2 cellular contexts compared by ENCODE assay signal in the genomic region with DNA sequence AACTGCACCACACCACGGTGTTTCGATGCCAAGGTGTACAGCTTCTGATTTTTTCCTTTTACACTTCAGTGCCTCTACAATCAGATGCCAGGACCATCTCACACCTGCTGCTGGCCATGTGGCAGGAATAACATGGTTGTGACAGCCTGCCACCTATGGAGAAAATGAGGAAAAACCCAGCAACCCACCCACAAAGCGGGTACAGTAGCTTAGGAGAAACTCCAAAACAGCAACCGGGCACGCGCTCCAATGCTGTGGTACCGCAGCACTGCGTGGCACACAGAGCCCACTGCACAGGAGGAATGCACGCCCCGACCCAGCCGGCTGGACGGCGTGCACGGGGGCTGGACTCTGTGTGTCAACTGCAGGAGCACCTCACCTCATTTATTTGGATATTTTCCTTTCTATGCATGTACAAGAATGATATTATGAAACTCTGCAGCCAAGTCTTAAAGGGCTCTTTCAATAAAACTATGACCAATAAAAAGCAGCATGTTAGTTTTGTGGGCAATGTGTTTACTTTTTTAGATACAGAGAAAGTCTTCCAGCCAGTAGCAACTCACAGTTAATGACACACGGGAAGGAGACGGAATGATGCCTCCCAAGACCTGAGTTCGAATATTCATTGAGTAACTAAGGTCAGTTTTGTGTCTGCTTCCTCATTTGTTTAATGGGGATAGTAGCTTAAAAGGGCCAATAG.
TF ChIP-seq lines count a peak whose summit lies in the region.

No MANE protein-coding gene starts in this region.

TF ChIP-seq in Ishikawa, 13 proteins besides CTCF, POLR2A, EP300 and RAD21:
- no peak for TF ChIP-seq NFIC (IDR thresholded peaks at IDR 0.05)
- TF ChIP-seq, protein P1, sequence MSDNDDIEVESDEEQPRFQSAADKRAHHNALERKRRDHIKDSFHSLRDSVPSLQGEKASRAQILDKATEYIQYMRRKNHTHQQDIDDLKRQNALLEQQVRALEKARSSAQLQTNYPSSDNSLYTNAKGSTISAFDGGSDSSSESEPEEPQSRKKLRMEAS (IDR thresholded peaks at IDR 0.05), result 0 out of 2 replicates have a peak, but pooled peaks have one; percentile 32

TF ChIP-seq in H1, 55 proteins besides CTCF, POLR2A, EP300 and RAD21:
- no peak for TF ChIP-seq CTBP2 (IDR thresholded peaks at IDR 0.05; ENCODE audit: borderline replicate concordance, insufficient read depth, insufficient read length, low read length)
- TF ChIP-seq CBX8 (IDR thresholded peaks at IDR 0.05; ENCODE audit: borderline replicate concordance, low read depth, low read length), result no peak
- TF ChIP-seq, protein P1 (IDR thresholded peaks at IDR 0.05), result peak; percentile 53; the same call in 1 of the 2 replicates
